ENCODE assay signal across 29 cellular contexts in genomic region chr1:95049935-95050334, GRCh38.
"Had no signal": no experiment of that assay in that cellular context is flagged by ENCODE, and none has a peak within 500 bp of the region (broad histone marks: within the 10 kb centered on the region; RNA-seq: fewer than 3 reads in every experiment).

No MANE protein-coding gene starts in this region.

- H3K4me1 ChIP-seq: esophagus squamous epithelium, heart right ventricle, lower lobe of right lung, neural progenitor cell, parathyroid adenoma, psoas muscle, stomach, upper lobe of right lung had no signal

- H2AFZ ChIP-seq: neural progenitor cell, parathyroid adenoma had no signal

- ATAC-seq: activated T-cell treated with anti-CD3 and anti-CD28 coated beads, Interleukin-2, amount 50 U/mL, for 4 hours; activated T-helper 17 cell treated with anti-CD3 and anti-CD28 coated beads, Interleukin-2, amount 50 U/mL, for 72 hours; heart right ventricle; lower lobe of right lung; naive thymus-derived CD8-positive, alpha-beta T cell; psoas muscle; stimulated activated naive B cell treated with anti-CD40 and anti-IgM and Interleukin-4, amounts not matched to agents 10 μg/mL and 1 μg/mL and 100 μg/mL, for 72 hours; upper lobe of right lung had no signal

- H3K9me3 ChIP-seq: esophagus squamous epithelium, heart right ventricle, lower lobe of right lung, psoas muscle, stomach, thyroid gland, upper lobe of right lung had no signal

- H3K9ac ChIP-seq: neural progenitor cell, parathyroid adenoma had no signal

- H3K27ac ChIP-seq: epithelial cell of prostate, esophagus squamous epithelium, heart right ventricle, lower lobe of right lung, neural progenitor cell, parathyroid adenoma, psoas muscle, stomach, thyroid gland, upper lobe of right lung, VCaP had no signal

- H3K79me2 ChIP-seq: parathyroid adenoma had no signal

- H3K27me3 ChIP-seq: esophagus squamous epithelium, heart right ventricle, neural progenitor cell, stomach, thyroid gland, upper lobe of right lung had no signal

- DNase-seq: activated CD4-positive, alpha-beta T cell treated with anti-CD3 and anti-CD28 coated beads for 4 hours; activated CD4-positive, alpha-beta T cell treated with anti-CD3 and anti-CD28 coated beads, Interleukin-2, amount 50 U/mL, for 48 hours; activated gamma-delta T cell treated with Interleukin-2 at 50 U/mL for 16 hours; activated naive CD4-positive, alpha-beta T cell treated with anti-CD3 and anti-CD28 coated beads, Interleukin-2, amount 50 U/mL, for 16 hours; activated T-cell treated with anti-CD3 and anti-CD28 coated beads, Interleukin-2, amount 50 U/mL, for 4 hours; amniotic stem cell; caudate nucleus; cortex of kidney; esophagus squamous epithelium; foreskin melanocyte; heart right ventricle; lower lobe of right lung; mesenchymal stem cell; naive thymus-derived CD8-positive, alpha-beta T cell; occipital lobe; psoas muscle; stimulated activated CD4-positive, alpha-beta T cell treated with anti-CD3 and anti-CD28 coated beads, Interleukin-15, amount 100 ng/mL, for 24 hours; stimulated activated CD4-positive, alpha-beta T cell treated with anti-CD3 and anti-CD28 coated beads, Interleukin-2, amount 100 ng/mL, for 24 hours; stimulated activated naive B cell treated with anti-CD40 and anti-IgM and Interleukin-4, amounts not matched to agents 10 μg/mL and 1 μg/mL and 100 μg/mL, for 72 hours; stomach; T-helper 9 cell; thyroid gland; upper lobe of right lung had no signal

- H3K36me3 ChIP-seq: esophagus squamous epithelium, heart right ventricle, lower lobe of right lung, neural progenitor cell, stomach, thyroid gland, upper lobe of right lung had no signal

- H3K4me2 ChIP-seq: neural progenitor cell, smooth muscle cell had no signal

- H3K4me3 ChIP-seq: esophagus squamous epithelium, heart right ventricle, lower lobe of right lung, neural progenitor cell, psoas muscle, smooth muscle cell, stomach, thyroid gland, upper lobe of right lung had no signal
